17 cellular contexts compared by ENCODE assay signal in genomic region chr12:107748472-107748871, GRCh38. TPM values are rescaled to one million over a fixed set of nuclear protein-coding genes. Genes with fewer than 3 reads are reported as not detected.
DNase-seq lines count a peak whose midpoint lies in the region; ATAC-seq and TF ChIP-seq lines count a peak whose summit lies in the region.
"Had no signal": no experiment of that assay in that cellular context is flagged by ENCODE, and none has a peak within 500 bp of the region (broad histone marks: within the 10 kb centered on the region; RNA-seq: fewer than 3 reads in every experiment).

No MANE protein-coding gene starts in this region.

- H4K20me1 ChIP-seq in SK-N-SH (ENCODE audit: insufficient read depth), result peaks cover 11% of the 10 kb centered on the region; the same call in 1 of the 2 replicates

- CTCF ChIA-PET in SK-N-SH (lab: Yijun Ruan, JAX), result interaction anchor here (1.0 to 1.6 kb wide), 2 partner anchors 10 to 14 kb away, joined by 3 to 6 read pairs; no protein-coding TSS in a partner anchor

- H3K36me3 ChIP-seq in SK-N-SH (replicated peaks in 1 of 2; ENCODE audit: control insufficient read depth in 1 of 2, insufficient read depth in 2 of 2, low read length in 1 of 2) (peaks cover 45 to 74% of the 10 kb centered on the region in 2 experiments), subcutaneous abdominal adipose tissue (ENCODE audit: control insufficient read depth in 5 of 5, insufficient read depth in 5 of 5, low read length in 5 of 5) (peaks cover 25 to 71% (median 56%) of the 10 kb centered on the region in 5 donors)

- 33% methylated on average over 6 of the region's 6 CpGs for WGBS in SK-N-SH (ENCODE audit: low lambda C conversion rate)

- DNase-seq in Right ventricle myocardium inferior (ENCODE audit: missing footprints) (no peak), cardiac septum (ENCODE audit: low spot score) (no peak), SK-N-SH (no peak), fibroblast of peridontal ligament (ENCODE audit: extremely low read depth) (peak; percentile 91), COLO829 (ENCODE audit: low spot score) (no peak), islet precursor cell (no peak)
- no peak for DNase-seq in activated CD4-positive, alpha-beta T cell treated with anti-CD3 and anti-CD28 coated beads for 48 hours
- DNase-seq: activated CD8-positive, alpha-beta memory T cell treated with anti-CD3 and anti-CD28 coated beads, Interleukin-2, amount 50 U/mL, for 48 hours; amygdala; DMS79 treated with DMSO at 0.1 percent for 48 hours; immature natural killer cell; natural killer cell; sigmoid colon had no signal

- H3K9me2 ChIP-seq in SK-N-SH, result no peaks in the 10 kb centered on the region

- no peak overlapping the region for H2AFZ ChIP-seq in SK-N-SH (ENCODE audit: low read depth)

- POLR2A ChIA-PET in SK-N-SH (lab: Yijun Ruan, JAX), result no interaction called here

- H3K9me3 ChIP-seq in SK-N-SH, result no peaks in the 10 kb centered on the region
- no peaks in the 10 kb centered on the region for H3K9me3 ChIP-seq in subcutaneous abdominal adipose tissue (ENCODE audit: control insufficient read depth in 5 of 5, low read length in 5 of 5)
- H3K9me3 ChIP-seq: sigmoid colon, tibial nerve had no signal

- peaks cover 62% of the 10 kb centered on the region for H3K79me2 ChIP-seq in SK-N-SH (ENCODE audit: insufficient read depth)

- H3K4me3 ChIP-seq in SK-N-SH (ENCODE audit: low read depth in 2 of 2, low read length in 1 of 2), result peak overlapping the region in 1 of 2 experiments; percentile 37; a peak in 2 of 4 replicates
- peak overlapping the region in 1 of 5 donors; percentile 17 for H3K4me3 ChIP-seq in subcutaneous abdominal adipose tissue (ENCODE audit: low read depth in 1 of 5, low read length in 5 of 5)
- H3K4me3 ChIP-seq: sigmoid colon, tibial nerve had no signal

- intact Hi-C loops in Right ventricle myocardium inferior (cut with DNase I) (no loop called here), cardiac septum (cut with DNase I) (no loop called here)

- peak overlapping the region; percentile 78 for H3K4me2 ChIP-seq in SK-N-SH

- no peak for TF ChIP-seq CTCF in SK-N-SH (IDR thresholded peaks at IDR 0.05)

- no peak for TF ChIP-seq EP300 in SK-N-SH (IDR thresholded peaks at IDR 0.05; ENCODE audit: borderline replicate concordance in 1 of 2, low read depth in 1 of 2, low read length in 1 of 2)

- H3K27ac ChIP-seq in SK-N-SH (ENCODE audit: low read depth in 2 of 2, low read length in 1 of 2) (peak overlapping the region in 1 of 2 experiments; percentile 90; a peak in 2 of 4 replicates), subcutaneous abdominal adipose tissue (ENCODE audit: low read depth, low read length) (peak overlapping the region; percentile 22)
- H3K27ac ChIP-seq: sigmoid colon, tibial nerve, VCaP had no signal

- ATAC-seq in Right ventricle myocardium inferior, result peak; percentile 54
- ATAC-seq: natural killer cell had no signal

- H3K27me3 ChIP-seq in SK-N-SH (ENCODE audit: insufficient read depth) (no peaks in the 10 kb centered on the region), subcutaneous abdominal adipose tissue (ENCODE audit: control insufficient read depth in 5 of 5, insufficient read depth in 4 of 5, low read length in 5 of 5) (no peaks in the 10 kb centered on the region)
- H3K27me3 ChIP-seq: sigmoid colon, tibial nerve had no signal

- H3K4me1 ChIP-seq in SK-N-SH (ENCODE audit: control insufficient read depth in 1 of 2, insufficient read depth in 2 of 2, low read depth in 1 of 2, low read length in 1 of 2) (peaks cover 0 to 11% of the 10 kb centered on the region in 2 experiments; a peak in 1 of 4 replicates), subcutaneous abdominal adipose tissue (ENCODE audit: control insufficient read depth in 5 of 5, insufficient read depth in 5 of 5, low read length in 5 of 5) (peaks cover 0 to 17% (median 11%) of the 10 kb centered on the region in 5 donors)

- H3K9ac ChIP-seq in SK-N-SH (peak overlapping the region; percentile 52; the same call in 1 of the 2 replicates), subcutaneous abdominal adipose tissue (ENCODE audit: low read length in 5 of 5) (peak overlapping the region in 1 of 5 donors; percentile 47)

- peaks cover 37% of the 10 kb centered on the region for H3F3A ChIP-seq in SK-N-SH (replicated peaks; ENCODE audit: insufficient read depth)

- no peak for TF ChIP-seq RAD21 in SK-N-SH (IDR thresholded peaks at IDR 0.05; ENCODE audit: low read length)

TF ChIP-seq in SK-N-SH, 30 proteins besides CTCF, POLR2A, EP300 and RAD21 (continues in another document):
- no peak for TF ChIP-seq RCOR1 (IDR thresholded peaks at IDR 0.05; ENCODE audit: low read length)
- no peak for TF ChIP-seq EZH2phosphoT487 (IDR thresholded peaks at IDR 0.05; ENCODE audit: borderline replicate concordance, low read depth)
- peak; percentile 19; the same call in 1 of the 2 replicates for TF ChIP-seq TCF12 (IDR thresholded peaks at IDR 0.05)
- no peak for TF ChIP-seq NFIC (IDR thresholded peaks at IDR 0.05; ENCODE audit: borderline replicate concordance)
- TF ChIP-seq REST (IDR thresholded peaks at IDR 0.05; ENCODE audit: low read depth, low read length), result no peak
- TF ChIP-seq FOXM1 (IDR thresholded peaks at IDR 0.05; ENCODE audit: low read depth), result no peak
- no peak for TF ChIP-seq YY1 (IDR thresholded peaks at IDR 0.05; ENCODE audit: low read depth)
- TF ChIP-seq TAF1 (IDR thresholded peaks at IDR 0.05; ENCODE audit: borderline replicate concordance, low read depth, low read length), result no peak
- TF ChIP-seq GATA2 (CRISPR knock-in tag; IDR thresholded peaks at IDR 0.05), result no peak
- TF ChIP-seq RXRA (IDR thresholded peaks at IDR 0.05; ENCODE audit: borderline replicate concordance, low read depth), result no peak
- TF ChIP-seq FOXJ3 (CRISPR knock-in tag; IDR thresholded peaks at IDR 0.05), result no peak
- no peak for TF ChIP-seq MAX (IDR thresholded peaks at IDR 0.05; ENCODE audit: low read depth)
- TF ChIP-seq PBX3 (IDR thresholded peaks at IDR 0.05), result peak; percentile 20; the same call in 1 of the 2 replicates
- no peak; the same call in 1 of the 2 replicates for TF ChIP-seq FOSL2 (IDR thresholded peaks at IDR 0.05; ENCODE audit: borderline replicate concordance, low read depth)
- TF ChIP-seq RFX5 (IDR thresholded peaks at IDR 0.05; ENCODE audit: low read length), result no peak
- no peak for TF ChIP-seq USF2 (IDR thresholded peaks at IDR 0.05; ENCODE audit: borderline replicate concordance, low read depth, low read length)
- TF ChIP-seq SIN3A (IDR thresholded peaks at IDR 0.05; ENCODE audit: borderline replicate concordance, low read depth, low read length), result no peak
- TF ChIP-seq MEF2A (IDR thresholded peaks at IDR 0.05; ENCODE audit: borderline replicate concordance, low read depth), result no peak

RNA-seq across cellular contexts. Expression of gene PRDM4, which starts 12.5 kb away (rescaled TPM):
- 12.5 TPM for total RNA-seq in Right ventricle myocardium inferior
- total RNA-seq in cardiac septum, result 13.2 TPM
- polyA plus RNA-seq in SK-N-SH (2012; rRNA removed), result 22.1 and 27.9 TPM in 2 replicates
- polyA plus RNA-seq in SK-N-SH (2012; cell fraction: cytosol; rRNA removed), result 22.0 and 24.6 TPM in 2 replicates
- 24.2 and 36.7 TPM in 2 replicates for polyA plus RNA-seq in SK-N-SH (2012; cell fraction: nucleus; rRNA removed)

RNA-seq across cellular contexts. Expression of gene ASCL4, which starts 26.0 kb away (rescaled TPM):
- total RNA-seq in Right ventricle myocardium inferior (not detected), cardiac septum (not detected)
- polyA plus RNA-seq in SK-N-SH (2012; rRNA removed), result not detected in 2 replicates
- polyA plus RNA-seq in SK-N-SH (2012; cell fraction: cytosol; rRNA removed), result not detected in 2 replicates
- not detected in 2 replicates for polyA plus RNA-seq in SK-N-SH (2012; cell fraction: nucleus; rRNA removed)
- total RNA-seq: natural killer cell, NCI-H460, sigmoid colon had no signal
- polyA plus RNA-seq: immature natural killer cell had no signal
